ENCODE assay signal across 8 cellular contexts in the genomic region with DNA sequence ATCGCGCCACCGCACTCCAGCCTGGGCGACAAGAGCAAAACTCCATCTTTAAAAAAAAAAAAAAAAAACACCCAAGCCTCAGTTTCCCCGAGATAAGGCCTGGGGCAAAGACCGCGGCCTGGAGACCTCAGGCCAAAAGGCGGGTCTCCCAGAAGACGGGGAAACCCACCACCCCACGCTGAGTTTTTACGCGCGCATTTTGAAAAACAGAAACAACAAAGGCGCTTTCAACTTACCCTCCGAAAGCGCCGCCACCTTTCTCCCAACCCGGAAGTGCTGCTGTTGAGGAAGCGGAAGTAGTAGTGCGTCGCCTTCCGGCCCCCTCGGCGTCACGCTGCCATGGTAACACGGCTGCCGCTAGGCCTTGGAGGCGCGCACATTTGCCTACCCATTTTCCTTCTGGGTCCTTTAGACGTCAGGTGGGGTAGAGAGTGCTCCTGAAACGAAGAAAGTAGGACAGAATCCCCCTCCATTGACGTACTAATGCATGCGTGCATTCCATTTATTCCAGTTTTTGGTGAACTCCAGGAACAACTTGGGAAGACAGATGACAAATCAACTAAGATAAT.
DNase-seq lines count a peak whose midpoint lies in the region; ATAC-seq and TF ChIP-seq lines count a peak whose summit lies in the region.

A gene with protein sequence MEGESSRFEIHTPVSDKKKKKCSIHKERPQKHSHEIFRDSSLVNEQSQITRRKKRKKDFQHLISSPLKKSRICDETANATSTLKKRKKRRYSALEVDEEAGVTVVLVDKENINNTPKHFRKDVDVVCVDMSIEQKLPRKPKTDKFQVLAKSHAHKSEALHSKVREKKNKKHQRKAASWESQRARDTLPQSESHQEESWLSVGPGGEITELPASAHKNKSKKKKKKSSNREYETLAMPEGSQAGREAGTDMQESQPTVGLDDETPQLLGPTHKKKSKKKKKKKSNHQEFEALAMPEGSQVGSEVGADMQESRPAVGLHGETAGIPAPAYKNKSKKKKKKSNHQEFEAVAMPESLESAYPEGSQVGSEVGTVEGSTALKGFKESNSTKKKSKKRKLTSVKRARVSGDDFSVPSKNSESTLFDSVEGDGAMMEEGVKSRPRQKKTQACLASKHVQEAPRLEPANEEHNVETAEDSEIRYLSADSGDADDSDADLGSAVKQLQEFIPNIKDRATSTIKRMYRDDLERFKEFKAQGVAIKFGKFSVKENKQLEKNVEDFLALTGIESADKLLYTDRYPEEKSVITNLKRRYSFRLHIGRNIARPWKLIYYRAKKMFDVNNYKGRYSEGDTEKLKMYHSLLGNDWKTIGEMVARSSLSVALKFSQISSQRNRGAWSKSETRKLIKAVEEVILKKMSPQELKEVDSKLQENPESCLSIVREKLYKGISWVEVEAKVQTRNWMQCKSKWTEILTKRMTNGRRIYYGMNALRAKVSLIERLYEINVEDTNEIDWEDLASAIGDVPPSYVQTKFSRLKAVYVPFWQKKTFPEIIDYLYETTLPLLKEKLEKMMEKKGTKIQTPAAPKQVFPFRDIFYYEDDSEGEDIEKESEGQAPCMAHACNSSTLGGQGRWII (minus strand): TSS at position 287 of the 569 bp plus-strand sequence. CDS start 4,019 bp downstream, outside the sequence.

- DNase-seq in EH (ENCODE audit: low read depth) (peak; percentile 92), HAP-1 (ENCODE audit: low spot score in 2 of 2) (peak; percentile 90 to 94), MM.1S (peak; percentile 96), SHP77 (lab: John Stamatoyannopoulos, UW) (peak; percentile 90 to 96), fibroblast of the conjunctiva (ENCODE audit: low read depth) (peak; percentile 84), nephron progenitor cell (peak; percentile 85)
- peak; percentile 90 for DNase-seq in activated T-helper 9 cell treated with anti-CD3 and anti-CD28 coated beads, Interleukin-2, amount 50 U/mL, for 16 hours (ENCODE audit: low read depth)
- peak; percentile 94 for DNase-seq in stimulated activated naive CD8-positive, alpha-beta T cell treated with anti-CD3 and anti-CD28 coated beads, Interleukin-15, Interleukin-2, amounts not matched to agents 100 U/mL and 50 U/mL, for 24 hours

- no peaks in the 10 kb centered on the region for H3K9me2 ChIP-seq in MM.1S (replicated peaks; ENCODE audit: insufficient read depth, low read length)

- H3K27me3 Mint-ChIP-seq in nephron progenitor cell (ENCODE audit: low read depth, poor library complexity), result peaks cover 44% of the 10 kb centered on the region

- TF ChIP-seq CTCF in MM.1S (IDR thresholded peaks at IDR 0.05; ENCODE audit: low read length) (no peak), nephron progenitor cell (IDR thresholded peaks at IDR 0.05) (no peak)

- no peaks in the 10 kb centered on the region for H3F3A ChIP-seq in MM.1S (ENCODE audit: insufficient read depth, low read length)

- H3K4me1 Mint-ChIP-seq in nephron progenitor cell, result peaks cover 55% of the 10 kb centered on the region

- H3K4me3 Mint-ChIP-seq in nephron progenitor cell, result peak within 1 kb of the TSS; percentile 91

- peak within 1 kb of the TSS; percentile 59 for H3K4me3 ChIP-seq in HAP-1
- H3K4me3 ChIP-seq in MM.1S (ENCODE audit: low read length), result peak within 1 kb of the TSS; percentile 82

- peak within 1 kb of the TSS; percentile 98 for H3K4me2 ChIP-seq in MM.1S (ENCODE audit: low read depth, low read length)

- peaks cover 12% of the 10 kb centered on the region for H3K4me1 ChIP-seq in HAP-1
- H3K4me1 ChIP-seq in MM.1S (ENCODE audit: low read length), result peaks cover 26% of the 10 kb centered on the region; the same call in 1 of the 2 replicates

- peak within 1 kb of the TSS; percentile 65 for H3K27ac Mint-ChIP-seq in nephron progenitor cell

- H3K27ac ChIP-seq in MM.1S (ENCODE audit: low read length), result peak within 1 kb of the TSS; percentile 28; the same call in 1 of the 2 replicates

- H3K9ac ChIP-seq in MM.1S (ENCODE audit: low read length), result peak within 1 kb of the TSS; percentile 79

- H4K20me1 ChIP-seq in MM.1S (ENCODE audit: insufficient read depth, low read length), result no peaks in the 10 kb centered on the region

- in situ Hi-C loops in HAP-1 (cut with MboI; ENCODE audit: low sequenced_read_pairs), result no loop called here

- H2AFZ ChIP-seq in MM.1S (ENCODE audit: low read length), result peak within 1 kb of the TSS; percentile 74

- peaks cover 28% of the 10 kb centered on the region for H3K36me3 Mint-ChIP-seq in nephron progenitor cell (ENCODE audit: low read depth)

- H3K27me3 ChIP-seq in HAP-1 (ENCODE audit: low read depth) (no peaks in the 10 kb centered on the region), MM.1S (replicated peaks; ENCODE audit: insufficient read depth, low read length) (peaks cover 13% of the 10 kb centered on the region; the same call in 1 of the 2 replicates)

- H3K79me2 ChIP-seq in MM.1S (ENCODE audit: low read length), result peaks cover 44% of the 10 kb centered on the region

- peaks cover 4% of the 10 kb centered on the region; the same call in 1 of the 2 replicates for H3K36me3 ChIP-seq in HAP-1 (replicated peaks)
- H3K36me3 ChIP-seq in MM.1S (replicated peaks; ENCODE audit: insufficient read depth, low read length), result 0 out of 2 replicates have a peak, but pooled peaks cover 3% of the 10 kb centered on the region

- H3K9me3 ChIP-seq in HAP-1, result no peaks in the 10 kb centered on the region
- H3K9me3 ChIP-seq in MM.1S (replicated peaks; ENCODE audit: insufficient read depth, low read length), result no peaks in the 10 kb centered on the region

- ATAC-seq in stimulated activated naive CD8-positive, alpha-beta T cell treated with anti-CD3 and anti-CD28 coated beads, Interleukin-15, Interleukin-2, amounts not matched to agents 100 U/mL and 50 U/mL, for 24 hours, result peak; percentile 88

- no peaks in the 10 kb centered on the region for H3K9me3 Mint-ChIP-seq in nephron progenitor cell

Comparison
In these comparisons a context has a peak if more than half of its experiments do, and no peak if none do; other contexts are left out.
1. Peak in every context shown above with its lines: DNase-seq, ATAC-seq, H3K4me3 ChIP-seq and H3K27ac ChIP-seq.